In genomic region chr5:139565411-139566305, GRCh38 we compare ENCODE assay signal across 8 cellular contexts. TPM values are rescaled to one million over a fixed set of nuclear protein-coding genes. Genes with fewer than 3 reads are reported as not detected.
DNase-seq lines count a peak whose midpoint lies in the region; ATAC-seq and TF ChIP-seq lines count a peak whose summit lies in the region.

No MANE protein-coding gene starts in this region.

- H3K27me3 ChIP-seq in spleen (replicated peaks in 1 of 7): no peaks in the 10 kb centered on the region

- peak; percentile 38 for ATAC-seq in HG03565 (IDR thresholded peaks at IDR 0.05; ENCODE audit: unreplicated experiment)

- no peak for TF ChIP-seq POLR2A in erythroblast (IDR thresholded peaks at IDR 0.05; ENCODE audit: low read length)
- no peak for TF ChIP-seq POLR2A in spleen (IDR thresholded peaks at IDR 0.05)

- intact Hi-C loops in spleen (cut with DNase I; ENCODE audit: low total_unique reads): no loop called here

- peak overlapping the region in 4 of 8 donors; percentile 0 to 43 (median 8) for H3K4me3 ChIP-seq in spleen

- DNase-seq in stimulated activated CD8-positive, alpha-beta memory T cell treated with anti-CD3 and anti-CD28 coated beads, Interleukin-12 subunit alpha, Interleukin-12 subunit beta, amount 100 ng/mL, for 1 hour (ENCODE audit: low read depth): peak; percentile 19
- no peak for DNase-seq in stimulated activated CD8-positive, alpha-beta memory T cell treated with anti-CD3 and anti-CD28 coated beads, Interleukin-4, amount 100 ng/mL, for 48 hours
- peak; percentile 26 for DNase-seq in activated CD4-positive, alpha-beta T cell treated with anti-CD3 and anti-CD28 coated beads for 48 hours
- peak; percentile 12 to 19 for DNase-seq in erythroblast (lab: John Stamatoyannopoulos, UW)
- peak; percentile 83 for DNase-seq in spleen
- no peak for DNase-seq in NCI-H526 (lab: John Stamatoyannopoulos, UW)
- DNase-seq in SW 1271 (lab: John Stamatoyannopoulos, UW): no peak

- no peak for TF ChIP-seq CTCF in spleen (IDR thresholded peaks at IDR 0.05 in 8 of 11, conservative IDR thresholded peaks at IDR 0.05 in 3 of 11)

- 59 to 65% (median 60%) methylated on average over 6 of the region's 6 CpGs for WGBS in spleen, 5 donors

- H3K36me3 ChIP-seq in spleen: peaks cover 0 to 57% (median 2%) of the 10 kb centered on the region in 6 donors

- H3K4me1 ChIP-seq in spleen: peaks cover 62 to 90% (median 87%) of the 10 kb centered on the region in 6 donors

- no peaks in the 10 kb centered on the region for H3K9me3 ChIP-seq in spleen

- peak overlapping the region; percentile 37 to 100 (median 88) for H3K27ac ChIP-seq in spleen

RNA-seq across cellular contexts. Expression of gene UBE2D2, which starts 4.5 kb away (rescaled TPM):
- 100 to 1,000 TPM in 2 of 7 donors, 10 to 100 TPM in 5; 64.3 to 120 (median 94.3) TPM for total RNA-seq in spleen
- 100 to 1,000 TPM; 101 to 132 (median 103) TPM for polyA plus RNA-seq in spleen

Comparison
In these comparisons a context has a peak if more than half of its experiments do, and no peak if none do; other contexts are left out.
1. DNase-seq: peak in stimulated activated CD8-positive, alpha-beta memory T cell treated with anti-CD3 and anti-CD28 coated beads, Interleukin-12 subunit alpha, Interleukin-12 subunit beta, amount 100 ng/mL, for 1 hour (single experiment), activated CD4-positive, alpha-beta T cell treated with anti-CD3 and anti-CD28 coated beads for 48 hours (single experiment), erythroblast (2 of 2) and spleen (single experiment); none in stimulated activated CD8-positive, alpha-beta memory T cell treated with anti-CD3 and anti-CD28 coated beads, Interleukin-4, amount 100 ng/mL, for 48 hours (single experiment), NCI-H526 (0 of 2) and SW 1271 (0 of 2).